In genomic region chr20:54208492-54209044, GRCh38 we compare ENCODE assay signal across 7 cellular contexts. TPM values are rescaled to one million over a fixed set of nuclear protein-coding genes. Genes with fewer than 3 reads are reported as not detected.
DNase-seq lines count a peak whose midpoint lies in the region; ATAC-seq and TF ChIP-seq lines count a peak whose summit lies in the region.

No MANE protein-coding gene starts in this region.

- intact Hi-C loops in gastrocnemius medialis (cut with DNase I; ENCODE audit: low total_unique reads), result no loop called here

- H3K27me3 Mint-ChIP-seq in activated naive CD8-positive, alpha-beta T cell treated with anti-CD3 and anti-CD28 coated beads for 36 hours, result no peaks in the 10 kb centered on the region

- H3K79me2 ChIP-seq in KMS-11 (ENCODE audit: insufficient read depth, low read depth) (peaks cover 50% of the 10 kb centered on the region), hepatocyte (peaks cover 55% of the 10 kb centered on the region)

- H4K20me1 ChIP-seq in KMS-11 (ENCODE audit: insufficient read depth), result no peaks in the 10 kb centered on the region
- H4K20me1 ChIP-seq in hepatocyte (ENCODE audit: insufficient read depth, poor library complexity, severe bottlenecking), result no peaks in the 10 kb centered on the region

- H3K4me2 ChIP-seq in KMS-11 (peak overlapping the region; percentile 42), hepatocyte (peak overlapping the region; percentile 86)

- in situ Hi-C loops in gastrocnemius medialis (cut with MboI; ENCODE audit: low sequenced_read_pairs in 4 of 4), result loop anchor here in 2 of 4 donors (25.0 kb wide), 1 partner anchor 621 kb away; the partner anchor contains the start of gene ZNF217 (in 2 of the 2)

- H3K4me3 Mint-ChIP-seq in activated naive CD8-positive, alpha-beta T cell treated with anti-CD3 and anti-CD28 coated beads for 36 hours, result peak overlapping the region; percentile 97

- H3K36me3 ChIP-seq in KMS-11 (ENCODE audit: insufficient read depth) (no peaks in the 10 kb centered on the region), hepatocyte (replicated peaks; ENCODE audit: insufficient read depth, low read depth) (no peaks in the 10 kb centered on the region), gastrocnemius medialis (no peaks in the 10 kb centered on the region)

- H3K9me3 ChIP-seq in hepatocyte (ENCODE audit: low read depth), result no peaks in the 10 kb centered on the region
- H3K9me3 ChIP-seq in gastrocnemius medialis, result no peaks in the 10 kb centered on the region

- H3K27ac Mint-ChIP-seq in activated naive CD8-positive, alpha-beta T cell treated with anti-CD3 and anti-CD28 coated beads for 36 hours, result peak overlapping the region; percentile 77

- H3K4me1 ChIP-seq in KMS-11 (ENCODE audit: low read depth, poor library complexity, severe bottlenecking), result peaks cover 16% of the 10 kb centered on the region
- peaks cover 4% of the 10 kb centered on the region for H3K4me1 ChIP-seq in hepatocyte (ENCODE audit: insufficient read depth)
- peaks cover 18 to 21% of the 10 kb centered on the region in 2 donors for H3K4me1 ChIP-seq in gastrocnemius medialis

- H3K27ac ChIP-seq in KMS-11 (peak overlapping the region; percentile 81), hepatocyte (peak overlapping the region; percentile 98), gastrocnemius medialis (peak overlapping the region; percentile 95 to 99 (median 98))

- no peaks in the 10 kb centered on the region for H3K9me2 ChIP-seq in hepatocyte (replicated peaks; ENCODE audit: insufficient read depth)

- no peaks in the 10 kb centered on the region for H3K27me3 ChIP-seq in KMS-11 (ENCODE audit: insufficient read depth, low read depth)
- H3K27me3 ChIP-seq in hepatocyte, result no peaks in the 10 kb centered on the region
- H3K27me3 ChIP-seq in gastrocnemius medialis, result no peaks in the 10 kb centered on the region

- peaks cover 21% of the 10 kb centered on the region for H3K36me3 Mint-ChIP-seq in activated naive CD8-positive, alpha-beta T cell treated with anti-CD3 and anti-CD28 coated beads for 36 hours

- peaks cover 40% of the 10 kb centered on the region for H3K4me1 Mint-ChIP-seq in activated naive CD8-positive, alpha-beta T cell treated with anti-CD3 and anti-CD28 coated beads for 36 hours

- peak overlapping the region; percentile 74 for H2AFZ ChIP-seq in KMS-11 (ENCODE audit: low read depth)
- H2AFZ ChIP-seq in hepatocyte, result peak overlapping the region; percentile 62

- TF ChIP-seq CTCF in KMS-11 (conservative IDR thresholded peaks at IDR 0.05; ENCODE audit: low read depth, low read length) (no peak), hepatocyte (IDR thresholded peaks at IDR 0.05; ENCODE audit: poor library complexity) (no peak), gastrocnemius medialis (IDR thresholded peaks at IDR 0.05 in 4 of 5, conservative IDR thresholded peaks at IDR 0.05 in 1 of 5) (no peak)

- peak overlapping the region; percentile 95 for H3K9ac ChIP-seq in KMS-11

- DNase-seq in GM03348 (ENCODE audit: low spot score) (peak; percentile 18), hepatocyte (ENCODE audit: low spot score) (peak; percentile 54), gastrocnemius medialis (no peak)
- DNase-seq in activated naive CD8-positive, alpha-beta T cell treated with anti-CD3 and anti-CD28 coated beads for 36 hours, result no peak

- under 1% methylated on average over 15 of the region's 15 CpGs for WGBS in hepatocyte (ENCODE audit: low lambda C conversion rate, missing lambda C conversion rate)

- H3K9me3 Mint-ChIP-seq in activated naive CD8-positive, alpha-beta T cell treated with anti-CD3 and anti-CD28 coated beads for 36 hours, result no peaks in the 10 kb centered on the region

- H3K4me3 ChIP-seq in KMS-11 (IDR thresholded peaks at IDR 0.05; ENCODE audit: insufficient read depth, low read depth, low read length) (peak overlapping the region; percentile 65), hepatocyte (peak overlapping the region; percentile 98), gastrocnemius medialis (peak overlapping the region; percentile 76 to 94 (median 84))

- TF ChIP-seq POLR2A in gastrocnemius medialis (IDR thresholded peaks at IDR 0.05), result no peak

- peak; percentile 5 for ATAC-seq in GM21526 (IDR thresholded peaks at IDR 0.05; ENCODE audit: low FRiP score, unreplicated experiment)
- ATAC-seq in gastrocnemius medialis, result peak; percentile 23 to 45
- ATAC-seq in GM19452 (IDR thresholded peaks at IDR 0.05; ENCODE audit: unreplicated experiment), result no peak

RNA-seq across cellular contexts. Expression of gene PFDN4, which starts 0.7 kb away (rescaled TPM):
- 10 to 100 TPM; 38.8 to 41.8 TPM for total RNA-seq in activated naive CD8-positive, alpha-beta T cell treated with anti-CD3 and anti-CD28 coated beads for 36 hours
- total RNA-seq in hepatocyte (102 and 121 TPM in 2 replicates), gastrocnemius medialis (10 to 100 TPM; 36.8 to 90.2 (median 64.8) TPM)
- 40.0 and 45.2 TPM in 2 replicates for polyA plus RNA-seq in hepatocyte

RNA-seq across cellular contexts. Expression of gene CYP24A1, which starts 34.8 kb away (rescaled TPM):
- total RNA-seq in activated naive CD8-positive, alpha-beta T cell treated with anti-CD3 and anti-CD28 coated beads for 36 hours, result not detected
- total RNA-seq in hepatocyte, result 1.5 and 1.9 TPM in 2 replicates
- polyA plus RNA-seq in hepatocyte, result not detected in 2 replicates
- under 1 TPM in 1 of 4 donors, not detected in 3; 0.20 TPM for total RNA-seq in gastrocnemius medialis

Comparison
In these comparisons a context has a peak if more than half of its experiments do, and no peak if none do; other contexts are left out.
1. DNase-seq: peak in GM03348 (single experiment) and hepatocyte (single experiment); none in activated naive CD8-positive, alpha-beta T cell treated with anti-CD3 and anti-CD28 coated beads for 36 hours (single experiment) and gastrocnemius medialis (0 of 2).
2. Peak in every context shown above with its lines, with median percentiles within 50 percentile points of each other: H3K27ac ChIP-seq and H3K4me3 ChIP-seq.